ENCODE assay signal across 8 cellular contexts in genomic region chr7:100676501-100677306, GRCh38.
A peak's percentile ranks its signal among the peaks of the same experiment; 100 is the strongest.
DNase-seq lines count a peak whose midpoint lies in the region; ATAC-seq and TF ChIP-seq lines count a peak whose summit lies in the region.

No MANE protein-coding gene starts in this region.

- H3K9me3 ChIP-seq in KOPT-K1 (ENCODE audit: insufficient read depth, low read length, poor library complexity, severe bottlenecking), result no peaks in the 10 kb centered on the region
- H3K9me3 ChIP-seq in muscle layer of duodenum (ENCODE audit: control insufficient read depth in 1 of 2, low read length in 2 of 2), result no peaks in the 10 kb centered on the region

- H3K36me3 Mint-ChIP-seq in dendritic cell treated with granulocyte-macrophage colony-stimulating factor and Interleukin-4, amounts not matched to agents 40 ng/mL and 50 ng/mL, for 4 days (ENCODE audit: low read depth), result peaks cover 77% of the 10 kb centered on the region

- DNase-seq in NCI-H187 (lab: John Stamatoyannopoulos, UW) (no peak), UCSD-AML1 (lab: John Stamatoyannopoulos, UW; ENCODE audit: unreplicated experiment) (no peak)
- no peak for DNase-seq in stimulated activated naive CD4-positive, alpha-beta T cell treated with Interleukin-2 at 50 U/mL for 16 hours (lab: John Stamatoyannopoulos, UW)

- no peaks in the 10 kb centered on the region for H3K27me3 ChIP-seq in muscle layer of duodenum (ENCODE audit: low read depth, low read length)

- H3K9me3 Mint-ChIP-seq in dendritic cell treated with granulocyte-macrophage colony-stimulating factor and Interleukin-4, amounts not matched to agents 40 ng/mL and 50 ng/mL, for 4 days, result no peaks in the 10 kb centered on the region

- no peak for TF ChIP-seq CTCF in 22Rv1 (IDR thresholded peaks at IDR 0.05)

- no peak for ATAC-seq in HG02623 (IDR thresholded peaks at IDR 0.05; ENCODE audit: unreplicated experiment)

- H3K4me3 Mint-ChIP-seq in dendritic cell treated with granulocyte-macrophage colony-stimulating factor and Interleukin-4, amounts not matched to agents 40 ng/mL and 50 ng/mL, for 4 days, result peak overlapping the region; percentile 67

- peak overlapping the region; percentile 63 for H3K27ac Mint-ChIP-seq in dendritic cell treated with granulocyte-macrophage colony-stimulating factor and Interleukin-4, amounts not matched to agents 40 ng/mL and 50 ng/mL, for 4 days

- peaks cover 0 to 17% of the 10 kb centered on the region in 2 donors for H3K4me1 ChIP-seq in muscle layer of duodenum (ENCODE audit: control insufficient read depth in 1 of 2, insufficient read depth in 2 of 2, low read length in 2 of 2)

- peaks cover 2% of the 10 kb centered on the region for H3K27me3 Mint-ChIP-seq in dendritic cell treated with granulocyte-macrophage colony-stimulating factor and Interleukin-4, amounts not matched to agents 40 ng/mL and 50 ng/mL, for 4 days

- H3K36me3 ChIP-seq in KOPT-K1 (ENCODE audit: insufficient read depth, low read length), result peaks cover 55% of the 10 kb centered on the region
- H3K36me3 ChIP-seq in muscle layer of duodenum (ENCODE audit: control insufficient read depth in 1 of 2, insufficient read depth in 2 of 2, low read length in 2 of 2), result peaks cover 22 to 41% of the 10 kb centered on the region in 2 donors

- H3K27ac ChIP-seq in 22Rv1, result peak overlapping the region; percentile 94; the same call in 1 of the 2 replicates
- H3K27ac ChIP-seq in KOPT-K1 (ENCODE audit: low read depth, low read length, poor library complexity, severe bottlenecking), result peak overlapping the region; percentile 92
- peak overlapping the region; percentile 8 for H3K27ac ChIP-seq in muscle layer of duodenum (ENCODE audit: low read length)

- intact Hi-C loops in dendritic cell treated with granulocyte-macrophage colony-stimulating factor and Interleukin-4, amounts not matched to agents 40 ng/mL and 50 ng/mL, for 4 days (cut with micrococcal nuclease), result loop anchor here (10.0 kb wide), 1 partner anchor 92 kb away; the partner anchor contains the start of genes FBXO24 and LRCH4

- peaks cover 42% of the 10 kb centered on the region for H3K4me1 Mint-ChIP-seq in dendritic cell treated with granulocyte-macrophage colony-stimulating factor and Interleukin-4, amounts not matched to agents 40 ng/mL and 50 ng/mL, for 4 days (ENCODE audit: low read depth)

- peak overlapping the region in 1 of 2 donors; percentile 98 for H3K4me3 ChIP-seq in muscle layer of duodenum (ENCODE audit: low read depth in 1 of 2, low read length in 2 of 2)

Comparison
In these comparisons a context has a peak if more than half of its experiments do, and no peak if none do; other contexts are left out.
1. H3K27ac ChIP-seq: peak in every context shown above with its lines; median percentile 94 in 22Rv1; 92 in KOPT-K1; 8 in muscle layer of duodenum.